Comparison of ENCODE assay signal across 1 cellular context in the genomic region with DNA sequence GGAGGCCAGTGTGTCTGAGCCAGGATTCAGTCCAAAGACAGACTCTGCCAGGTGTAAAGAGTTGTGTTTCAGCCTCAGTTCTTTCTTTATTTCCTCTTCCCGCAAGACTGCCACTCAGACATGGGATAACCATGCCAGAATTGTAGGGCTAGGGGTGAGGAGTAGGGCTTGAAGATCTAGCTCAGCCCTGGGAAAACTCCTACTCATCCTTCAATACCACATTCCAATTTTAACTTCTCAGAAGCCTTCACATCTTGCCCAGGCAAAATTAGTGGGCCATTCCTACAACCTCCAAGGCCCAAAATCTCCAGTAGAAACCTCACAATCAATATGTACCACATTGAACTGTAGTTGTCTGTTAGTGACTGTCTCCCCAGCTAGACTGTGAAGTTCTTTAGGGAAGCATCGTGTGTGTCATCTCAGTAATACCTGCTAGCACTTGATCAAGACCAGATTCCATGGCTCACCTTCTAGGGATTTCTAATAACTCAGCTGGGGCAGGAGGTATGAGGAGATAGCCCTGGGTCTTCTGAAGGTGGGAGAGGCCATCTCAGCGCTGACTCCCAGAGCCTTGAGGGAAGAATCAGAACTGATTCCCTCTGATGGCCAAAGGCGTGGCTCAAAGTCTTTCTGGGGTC.
TF ChIP-seq lines count a peak whose summit lies in the region.

No MANE protein-coding gene starts in this region.

TF ChIP-seq in SK-N-SH, 30 proteins besides CTCF, POLR2A, EP300 and RAD21 (continued from another document):
- TF ChIP-seq, protein P1, sequence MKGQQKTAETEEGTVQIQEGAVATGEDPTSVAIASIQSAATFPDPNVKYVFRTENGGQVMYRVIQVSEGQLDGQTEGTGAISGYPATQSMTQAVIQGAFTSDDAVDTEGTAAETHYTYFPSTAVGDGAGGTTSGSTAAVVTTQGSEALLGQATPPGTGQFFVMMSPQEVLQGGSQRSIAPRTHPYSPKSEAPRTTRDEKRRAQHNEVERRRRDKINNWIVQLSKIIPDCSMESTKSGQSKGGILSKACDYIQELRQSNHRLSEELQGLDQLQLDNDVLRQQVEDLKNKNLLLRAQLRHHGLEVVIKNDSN (IDR thresholded peaks at IDR 0.05; ENCODE audit: borderline replicate concordance, low read depth) = no peak
- TF ChIP-seq, protein P2, sequence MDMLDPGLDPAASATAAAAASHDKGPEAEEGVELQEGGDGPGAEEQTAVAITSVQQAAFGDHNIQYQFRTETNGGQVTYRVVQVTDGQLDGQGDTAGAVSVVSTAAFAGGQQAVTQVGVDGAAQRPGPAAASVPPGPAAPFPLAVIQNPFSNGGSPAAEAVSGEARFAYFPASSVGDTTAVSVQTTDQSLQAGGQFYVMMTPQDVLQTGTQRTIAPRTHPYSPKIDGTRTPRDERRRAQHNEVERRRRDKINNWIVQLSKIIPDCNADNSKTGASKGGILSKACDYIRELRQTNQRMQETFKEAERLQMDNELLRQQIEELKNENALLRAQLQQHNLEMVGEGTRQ (IDR thresholded peaks at IDR 0.05; ENCODE audit: borderline replicate concordance, low read depth, low read length) = no peak
- no peak for TF ChIP-seq FOXM1 (IDR thresholded peaks at IDR 0.05; ENCODE audit: low read depth)
- no peak for TF ChIP-seq GABPA (IDR thresholded peaks at IDR 0.05; ENCODE audit: low read depth)
- TF ChIP-seq FOSL2 (IDR thresholded peaks at IDR 0.05; ENCODE audit: borderline replicate concordance, low read depth) = no peak
- no peak for TF ChIP-seq NFIC (IDR thresholded peaks at IDR 0.05; ENCODE audit: borderline replicate concordance)
